In genomic region chr11:78667462-78667861, GRCh38 we compare ENCODE assay signal across 27 cellular contexts.
"Had no signal": no experiment of that assay in that cellular context is flagged by ENCODE, and none has a peak within 500 bp of the region (broad histone marks: within the 10 kb centered on the region; RNA-seq: fewer than 3 reads in every experiment).

No MANE protein-coding gene starts in this region.

- H3K27ac Mint-ChIP-seq: activated CD4-positive, alpha-beta memory T cell treated with anti-CD3 and anti-CD28 coated beads, Interleukin-2, amount 10 ng/mL, durations not matched to agents 7 days and 5 days; activated CD4-positive, alpha-beta T cell treated with anti-CD3 and anti-CD28 coated beads, Interleukin-2, amount 10 ng/mL, durations not matched to agents 7 days and 5 days; activated naive CD4-positive, alpha-beta T cell treated with anti-CD3 and anti-CD28 coated beads for 36 hours; activated naive CD8-positive, alpha-beta T cell; activated T-helper 17 cell treated with anti-CD3 and anti-CD28 coated beads, Interleukin-2, amount 50 U/mL, for 72 hours had no signal

- DNase-seq: activated CD4-positive, alpha-beta memory T cell treated with anti-CD3 and anti-CD28 coated beads, Interleukin-2, amount 10 ng/mL, durations not matched to agents 7 days and 5 days; activated CD4-positive, alpha-beta T cell treated with anti-CD3 and anti-CD28 coated beads, Interleukin-2, amount 10 ng/mL, durations not matched to agents 7 days and 5 days; activated CD4-positive, CD25-positive, alpha-beta regulatory T cell; activated gamma-delta T cell; activated naive CD4-positive, alpha-beta T cell treated with anti-CD3 and anti-CD28 coated beads for 36 hours; activated T-cell treated with anti-CD3 and anti-CD28 coated beads for 4 hours; activated T-cell treated with anti-CD3 and anti-CD28 coated beads, Interleukin-2, amount 50 U/mL, for 48 hours; amygdala; brain microvascular endothelial cell; cerebellar nuclear complex; colonic mucosa; MM.1S; NCI-H1105; NCI-H1436; NCI-H187; NCI-H2081; NCI-H510A treated with DMSO at 0.1 percent for 48 hours; NCI-H69; NK-92 treated with Interleukin-12 subunit alpha and Interleukin-12 subunit beta, amount 100 ng/mL, for 24 hours; Right ventricle myocardium superior; RPMI8226; SJCRH30; SK-N-SH; T-helper 1 cell had no signal

- H3K36me3 Mint-ChIP-seq: activated naive CD8-positive, alpha-beta T cell had no signal

- ATAC-seq: activated T-helper 17 cell treated with anti-CD3 and anti-CD28 coated beads, Interleukin-2, amount 50 U/mL, for 72 hours; Panc1 had no signal

- H3K4me1 Mint-ChIP-seq: activated CD4-positive, alpha-beta memory T cell treated with anti-CD3 and anti-CD28 coated beads, Interleukin-2, amount 10 ng/mL, durations not matched to agents 7 days and 5 days; activated CD4-positive, alpha-beta T cell treated with anti-CD3 and anti-CD28 coated beads, Interleukin-2, amount 10 ng/mL, durations not matched to agents 7 days and 5 days; activated T-helper 17 cell treated with anti-CD3 and anti-CD28 coated beads, Interleukin-2, amount 50 U/mL, for 72 hours had no signal

- H3K9me3 Mint-ChIP-seq: activated CD4-positive, alpha-beta memory T cell treated with anti-CD3 and anti-CD28 coated beads, Interleukin-2, amount 10 ng/mL, durations not matched to agents 7 days and 5 days; activated CD4-positive, alpha-beta T cell treated with anti-CD3 and anti-CD28 coated beads, Interleukin-2, amount 10 ng/mL, durations not matched to agents 7 days and 5 days; activated naive CD4-positive, alpha-beta T cell treated with anti-CD3 and anti-CD28 coated beads for 36 hours; activated T-helper 17 cell treated with anti-CD3 and anti-CD28 coated beads, Interleukin-2, amount 50 U/mL, for 72 hours had no signal

- H3K4me3 Mint-ChIP-seq: activated CD4-positive, alpha-beta memory T cell treated with anti-CD3 and anti-CD28 coated beads, Interleukin-2, amount 10 ng/mL, durations not matched to agents 7 days and 5 days; activated CD4-positive, alpha-beta T cell treated with anti-CD3 and anti-CD28 coated beads, Interleukin-2, amount 10 ng/mL, durations not matched to agents 7 days and 5 days; activated naive CD4-positive, alpha-beta T cell treated with anti-CD3 and anti-CD28 coated beads for 36 hours; activated naive CD8-positive, alpha-beta T cell; activated T-helper 17 cell treated with anti-CD3 and anti-CD28 coated beads, Interleukin-2, amount 50 U/mL, for 72 hours had no signal
